Comparison of ENCODE assay signal across 9 cellular contexts in genomic region chr10:27038168-27038567, GRCh38.
"Had no signal": no experiment of that assay in that cellular context is flagged by ENCODE, and none has a peak within 500 bp of the region (broad histone marks: within the 10 kb centered on the region; RNA-seq: fewer than 3 reads in every experiment).

No MANE protein-coding gene starts in this region.

- H3K4me3 ChIP-seq: GM23248, HAP-1 had no signal

- DNase-seq: GM23248, GOT3, H7, HFFc6, IMR-90, KG1 had no signal

- H2AFZ ChIP-seq: GM23248 had no signal

- ATAC-seq: HCT116 had no signal

- H3K9ac ChIP-seq: GM23248 had no signal

- H3K27ac ChIP-seq: GM23248, HL-60 had no signal

- H3K9me3 ChIP-seq: HAP-1 had no signal
